In genomic region chr21:15197696-15198095, GRCh38 we compare ENCODE assay signal across 20 cellular contexts.
"Had no signal": no experiment of that assay in that cellular context is flagged by ENCODE, and none has a peak within 500 bp of the region (broad histone marks: within the 10 kb centered on the region; RNA-seq: fewer than 3 reads in every experiment).

No MANE protein-coding gene starts in this region.

- H3K4me3 ChIP-seq: coronary artery, left ventricle myocardium inferior, lower lobe of right lung, psoas muscle, sigmoid colon, tibial artery, upper lobe of left lung, uterus had no signal

- H3K4me1 Mint-ChIP-seq: naive B cell had no signal

- H3K9me3 ChIP-seq: left ventricle myocardium inferior, lower lobe of right lung, psoas muscle, sigmoid colon, tibial artery, upper lobe of left lung, uterus had no signal

- H3K27ac Mint-ChIP-seq: naive B cell had no signal

- H3K27ac ChIP-seq: coronary artery, lower lobe of right lung, psoas muscle, sigmoid colon, tibial artery, upper lobe of left lung, uterus had no signal

- H3K9me3 Mint-ChIP-seq: naive B cell, nephron had no signal

- H3K27me3 Mint-ChIP-seq: naive B cell had no signal

- H3K4me1 ChIP-seq: lower lobe of right lung, psoas muscle, tibial artery, upper lobe of left lung, uterus had no signal

- H3K4me3 Mint-ChIP-seq: naive B cell, nephron had no signal

- H3K36me3 ChIP-seq: left ventricle myocardium inferior, lower lobe of right lung, sigmoid colon, tibial artery, upper lobe of left lung, uterus had no signal

- DNase-seq: caudate nucleus; effector CD4-positive, alpha-beta T cell; kidney; left cardiac atrium; left ventricle myocardium inferior; lower lobe of right lung; mesenchymal stem cell; naive B cell; occipital lobe; psoas muscle; retina; sigmoid colon; small intestine; stimulated activated CD4-positive, alpha-beta T cell treated with anti-CD3 and anti-CD28 coated beads, Interleukin-12 subunit alpha, Interleukin-12 subunit beta, amount 100 ng/mL, for 4 hours; stimulated activated naive CD4-positive, alpha-beta T cell; tibial artery; upper lobe of left lung; uterus had no signal

- ATAC-seq: lower lobe of right lung had no signal

- H3K27me3 ChIP-seq: sigmoid colon, tibial artery, upper lobe of left lung, uterus had no signal

- H3K36me3 Mint-ChIP-seq: naive B cell had no signal
